In genomic region chr18:55509631-55510372, GRCh38 we compare ENCODE assay signal across 8 cellular contexts.
DNase-seq lines count a peak whose midpoint lies in the region; ATAC-seq, FAIRE-seq and TF ChIP-seq lines count a peak whose summit lies in the region.

No MANE protein-coding gene starts in this region.

- H3K27me3 ChIP-seq in OCI-LY1 (ENCODE audit: insufficient read depth, low read length) (no peaks in the 10 kb centered on the region), small intestine (ENCODE audit: control insufficient read depth in 2 of 2, insufficient read depth in 2 of 2, low read length in 2 of 2) (no peaks in the 10 kb centered on the region)

- no peaks in the 10 kb centered on the region for H3F3A ChIP-seq in OCI-LY1 (ENCODE audit: insufficient read depth, low read length)

- H3K9me2 ChIP-seq in OCI-LY1 (ENCODE audit: low read depth, low read length) = no peaks in the 10 kb centered on the region

- no peak for FAIRE-seq in small intestine (lab: Jason Lieb, UNC)

- H3K4me2 ChIP-seq in OCI-LY1 (ENCODE audit: low read length) = peak overlapping the region; percentile 60

- H3K4me3 ChIP-seq in OCI-LY1 (ENCODE audit: low read depth, low read length, poor library complexity, severe bottlenecking) (peak overlapping the region; percentile 19), small intestine (ENCODE audit: low read depth in 1 of 2, low read length in 2 of 2) (no peak overlapping the region)

- WGBS in small intestine, 3 donors = 50 to 63% (median 51%) methylated on average over 4 of the region's 4 CpGs

- no peaks in the 10 kb centered on the region for H4K20me1 ChIP-seq in OCI-LY1 (ENCODE audit: insufficient read depth, low read length)

- peak overlapping the region; percentile 29 for H3K9ac ChIP-seq in OCI-LY1 (ENCODE audit: low read length)

- DNase-seq in fibroblast of the conjunctiva (ENCODE audit: low read depth) (peak; percentile 8), small intestine (no peak), NCI-H774 (lab: John Stamatoyannopoulos, UW) (no peak), DMS153 (lab: John Stamatoyannopoulos, UW) (no peak)
- no peak for DNase-seq in activated effector memory CD4-positive, alpha-beta T cell treated with anti-CD3 and anti-CD28 coated beads, Interleukin-2, amount 50 U/mL, for 16 hours

- peaks cover 37% of the 10 kb centered on the region for H3K79me2 ChIP-seq in OCI-LY1 (ENCODE audit: insufficient read depth, low read length)

- TF ChIP-seq CTCF in OCI-LY1 (IDR thresholded peaks at IDR 0.05; ENCODE audit: low read length) = no peak

- H2AFZ ChIP-seq in OCI-LY1 (ENCODE audit: low read length) = no peak overlapping the region

- no peaks in the 10 kb centered on the region for H3K9me3 ChIP-seq in OCI-LY1 (ENCODE audit: low read length)
- no peaks in the 10 kb centered on the region for H3K9me3 ChIP-seq in small intestine (ENCODE audit: control insufficient read depth, low read depth)

- H3K4me1 ChIP-seq in OCI-LY1 (ENCODE audit: insufficient read depth, low read length, severe bottlenecking) (peaks cover 86% of the 10 kb centered on the region), small intestine (ENCODE audit: control insufficient read depth in 2 of 2, insufficient read depth in 1 of 2, low read depth in 1 of 2, low read length in 1 of 2) (no peaks in the 10 kb centered on the region)

- H3K36me3 ChIP-seq in OCI-LY1 (ENCODE audit: insufficient read depth, low read length) = no peaks in the 10 kb centered on the region
- no peaks in the 10 kb centered on the region for H3K36me3 ChIP-seq in small intestine (ENCODE audit: control insufficient read depth in 2 of 2, insufficient read depth in 2 of 2, low read length in 2 of 2)

- peak overlapping the region; percentile 78 for H3K27ac ChIP-seq in OCI-LY1 (ENCODE audit: low read depth, low read length, poor library complexity, severe bottlenecking)
- H3K27ac ChIP-seq in small intestine (ENCODE audit: low read depth in 1 of 2, low read length in 1 of 2) = peak overlapping the region; percentile 41 to 65

- ATAC-seq in GM18519 (IDR thresholded peaks at IDR 0.05; ENCODE audit: low FRiP score, unreplicated experiment) (peak; percentile 96), HG02623 (IDR thresholded peaks at IDR 0.05; ENCODE audit: unreplicated experiment) (peak; percentile 92)
